In genomic region chr15:62897634-62898033, GRCh38 we compare ENCODE assay signal across 14 cellular contexts.
A peak's percentile ranks its signal among the peaks of the same experiment; 100 is the strongest.
DNase-seq lines count a peak whose midpoint lies in the region; ATAC-seq, FAIRE-seq and TF ChIP-seq lines count a peak whose summit lies in the region.
"Had no signal": no experiment of that assay in that cellular context is flagged by ENCODE, and none has a peak within 500 bp of the region (broad histone marks: within the 10 kb centered on the region; RNA-seq: fewer than 3 reads in every experiment).

No MANE protein-coding gene starts in this region.

- no peak overlapping the region for H2AFZ ChIP-seq in astrocyte (ENCODE audit: low read depth, low read length)

- H3K27ac Mint-ChIP-seq in Caco-2 (ENCODE audit: unreplicated experiment) = peak overlapping the region; percentile 53
- peak overlapping the region; percentile 100 for H3K27ac Mint-ChIP-seq in astrocyte (ENCODE audit: unreplicated experiment)
- peak overlapping the region; percentile 92 for H3K27ac Mint-ChIP-seq in progenitor cell of endocrine pancreas

- no peaks in the 10 kb centered on the region for H4K20me1 ChIP-seq in astrocyte (ENCODE audit: insufficient read depth, low read length)

- H3K9me3 ChIP-seq in Caco-2 (no peaks in the 10 kb centered on the region), astrocyte (ENCODE audit: insufficient read depth, low read depth, low read length) (no peaks in the 10 kb centered on the region), left ventricle myocardium inferior (replicated peaks) (no peaks in the 10 kb centered on the region)

- TF ChIP-seq CTCF in Caco-2 (IDR thresholded peaks at IDR 0.05; ENCODE audit: insufficient read depth in 1 of 2, low read depth in 1 of 2, low read length in 1 of 2, severe bottlenecking in 1 of 2, unreplicated experiment in 1 of 2) (no peak), astrocyte (IDR thresholded peaks at IDR 0.05; ENCODE audit: insufficient read depth, low read depth, low read length) (no peak), left ventricle myocardium inferior (IDR thresholded peaks at IDR 0.05; ENCODE audit: borderline replicate concordance) (no peak), progenitor cell of endocrine pancreas (IDR thresholded peaks at IDR 0.05; ENCODE audit: unreplicated experiment) (no peak)

- CTCF ChIA-PET in Caco-2 (lab: Charles Lee) = interaction anchor here (1.0 kb wide), 2 partner anchors 17 to 44 kb away, joined by 7 to 9 read pairs; no protein-coding TSS in a partner anchor

- ATAC-seq in GM18858 (IDR thresholded peaks at IDR 0.05; ENCODE audit: unreplicated experiment) (no peak), GM21423 (IDR thresholded peaks at IDR 0.05; ENCODE audit: unreplicated experiment) (no peak)

- intact Hi-C loops in Caco-2 (cut with micrococcal nuclease; ENCODE audit: unreplicated experiment) = loop anchor here (1.0 to 5.0 kb wide), 2 partner anchors 47 to 115 kb away; no protein-coding TSS in a partner anchor
- intact Hi-C loops in left ventricle myocardium inferior (cut with micrococcal nuclease) = no loop called here

- H3K4me3 Mint-ChIP-seq in Caco-2 (ENCODE audit: unreplicated experiment) (peak overlapping the region; percentile 55), astrocyte (ENCODE audit: unreplicated experiment) (peak overlapping the region; percentile 79), progenitor cell of endocrine pancreas (ENCODE audit: low read depth) (no peak overlapping the region)

- H3K4me1 ChIP-seq in Caco-2 (peaks cover 48% of the 10 kb centered on the region), astrocyte (ENCODE audit: insufficient read depth, low read length) (peaks cover 38% of the 10 kb centered on the region), left ventricle myocardium inferior (peaks cover 64% of the 10 kb centered on the region)

- H3K9me3 Mint-ChIP-seq in Caco-2 (ENCODE audit: unreplicated experiment) (no peaks in the 10 kb centered on the region), astrocyte (ENCODE audit: unreplicated experiment) (peaks cover 1% of the 10 kb centered on the region), progenitor cell of endocrine pancreas (ENCODE audit: low read depth) (no peaks in the 10 kb centered on the region)

- H3K4me1 Mint-ChIP-seq in Caco-2 (ENCODE audit: low read depth, unreplicated experiment) (peaks cover 41% of the 10 kb centered on the region), astrocyte (ENCODE audit: low read depth, unreplicated experiment) (peaks cover 65% of the 10 kb centered on the region), progenitor cell of endocrine pancreas (ENCODE audit: low read depth) (peaks cover 23% of the 10 kb centered on the region)

- H3K36me3 ChIP-seq in Caco-2 (ENCODE audit: control insufficient read depth, insufficient read depth, low read length) = no peaks in the 10 kb centered on the region
- no peaks in the 10 kb centered on the region for H3K36me3 ChIP-seq in astrocyte (ENCODE audit: insufficient read depth, low read length)
- no peaks in the 10 kb centered on the region for H3K36me3 ChIP-seq in left ventricle myocardium inferior

- FAIRE-seq in astrocyte (lab: Jason Lieb, UNC) = no peak

- TSS peak; percentile 82 for BruUV-seq in Caco-2 (replicated peaks; lab: Mats Ljungman, UMichigan)

- H3K4me2 ChIP-seq in astrocyte (ENCODE audit: low read length) = peak overlapping the region; percentile 79

- H3K79me2 ChIP-seq in astrocyte (ENCODE audit: insufficient read depth, low read length) = no peaks in the 10 kb centered on the region

- H3K36me3 Mint-ChIP-seq in Caco-2 (ENCODE audit: insufficient read depth, unreplicated experiment) = peaks cover 14% of the 10 kb centered on the region
- peaks cover 3% of the 10 kb centered on the region for H3K36me3 Mint-ChIP-seq in astrocyte (ENCODE audit: low read depth, unreplicated experiment)
- H3K36me3 Mint-ChIP-seq in progenitor cell of endocrine pancreas (ENCODE audit: insufficient read depth) = no peaks in the 10 kb centered on the region

- H3K4me3 ChIP-seq in Caco-2 (ENCODE audit: low read depth, low read length) (no peak overlapping the region), astrocyte (ENCODE audit: insufficient read depth, low read depth, low read length) (no peak overlapping the region), left ventricle myocardium inferior (peak overlapping the region; percentile 35)

- DNase-seq in Caco-2 (no peak), astrocyte (ENCODE audit: low read depth) (no peak), left ventricle myocardium inferior (no peak), progenitor cell of endocrine pancreas (ENCODE audit: low spot score, unreplicated experiment) (no peak), SIG-M5 (lab: John Stamatoyannopoulos, UW) (no peak), GM19238 (ENCODE audit: insufficient read length, low spot score) (no peak)
- DNase-seq: activated CD4-positive, alpha-beta T cell treated with anti-CD3 and anti-CD28 coated beads for 4 hours; DMS79; KG1; NCI-H1436; NCI-H524; T-helper 2 cell had no signal

- peak overlapping the region; percentile 85 for H3K9ac ChIP-seq in astrocyte (ENCODE audit: low read length)

- H3K27me3 ChIP-seq in Caco-2 (replicated peaks; ENCODE audit: control insufficient read depth, insufficient read depth, low read length) = no peaks in the 10 kb centered on the region
- no peaks in the 10 kb centered on the region for H3K27me3 ChIP-seq in astrocyte (ENCODE audit: insufficient read depth, low read length)
- no peaks in the 10 kb centered on the region for H3K27me3 ChIP-seq in left ventricle myocardium inferior (ENCODE audit: low read depth)

- POLR2A ChIA-PET in Caco-2 (lab: Charles Lee) = no interaction called here

- H3K27me3 Mint-ChIP-seq in Caco-2 (ENCODE audit: insufficient read depth, unreplicated experiment) (no peaks in the 10 kb centered on the region), astrocyte (ENCODE audit: low read depth, unreplicated experiment) (no peaks in the 10 kb centered on the region), progenitor cell of endocrine pancreas (no peaks in the 10 kb centered on the region)

- H3K27ac ChIP-seq in astrocyte (ENCODE audit: low read depth, low read length) = peak overlapping the region; percentile 90
- H3K27ac ChIP-seq in left ventricle myocardium inferior (replicated peaks) = peak overlapping the region; percentile 91
